ENCODE assay signal across 1 cellular context in the genomic region with DNA sequence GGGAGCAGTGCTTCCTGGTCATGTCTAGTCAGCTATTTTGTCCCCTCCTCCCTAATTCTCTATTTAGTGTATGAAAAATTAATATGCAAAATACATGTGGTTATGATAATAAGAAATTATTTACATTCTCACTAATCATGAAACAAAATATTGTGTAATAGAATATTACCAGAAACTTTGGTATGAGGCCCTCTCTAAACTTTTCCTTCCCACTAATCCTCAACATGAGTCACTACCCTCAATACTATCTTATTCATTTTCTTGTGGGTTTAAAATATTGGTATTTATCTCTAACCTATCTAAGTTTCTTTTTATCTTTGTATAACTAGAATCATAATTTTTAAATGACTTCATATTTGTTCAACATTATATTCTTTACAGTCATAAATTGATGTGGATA.
A peak's percentile ranks its signal among the peaks of the same experiment; 100 is the strongest.
TF ChIP-seq lines count a peak whose summit lies in the region.

No MANE protein-coding gene starts in this region.

TF ChIP-seq in IMR-90, 13 proteins besides CTCF, POLR2A, EP300 and RAD21:
- TF ChIP-seq MAFK (IDR thresholded peaks at IDR 0.05; ENCODE audit: low read depth, low read length) = 0 out of 2 replicates have a peak, but pooled peaks have one; percentile 17
- no peak for TF ChIP-seq MXI1 (IDR thresholded peaks at IDR 0.05; ENCODE audit: borderline replicate concordance, low read depth, low read length)
